Comparison of ENCODE assay signal across 8 cellular contexts in the genomic region with DNA sequence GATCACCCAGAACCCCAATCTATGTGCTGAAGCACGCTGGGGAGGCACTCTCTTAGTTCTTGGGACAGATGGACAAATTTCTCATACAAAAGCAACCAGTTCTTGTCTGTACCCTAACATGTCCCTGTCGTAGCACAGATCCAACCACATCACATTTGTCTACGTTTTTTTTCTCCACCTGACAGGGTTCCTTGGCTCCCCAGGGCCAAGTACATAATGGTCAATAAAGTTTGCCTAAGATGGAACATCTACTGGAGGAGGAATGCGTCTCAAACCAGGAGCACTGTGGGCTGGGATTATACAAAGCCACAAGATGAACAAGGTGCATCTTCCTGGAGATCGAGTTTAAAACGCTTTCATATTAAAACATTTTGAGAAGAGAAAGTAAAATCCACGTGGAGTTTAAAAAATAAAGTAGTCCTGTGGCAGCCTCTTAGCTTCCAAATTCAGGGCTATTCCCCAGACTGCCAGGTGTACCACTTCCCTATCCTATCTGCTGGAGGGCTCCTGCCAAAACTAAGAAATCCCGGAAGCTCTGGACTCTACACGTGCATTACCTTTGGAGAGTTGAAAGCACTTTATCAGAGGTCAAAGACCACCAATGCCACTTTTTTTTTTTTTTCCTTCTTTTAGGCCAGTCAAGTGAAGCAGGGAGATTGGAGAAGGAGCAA. TPM values are rescaled to one million over a fixed set of nuclear protein-coding genes. Genes with fewer than 3 reads are reported as not detected.
DNase-seq lines count a peak whose midpoint lies in the region; ATAC-seq, FAIRE-seq and TF ChIP-seq lines count a peak whose summit lies in the region.

No MANE protein-coding gene starts in this region.

- H3K27ac ChIP-seq in CD8-positive, alpha-beta memory T cell (ENCODE audit: low read depth, low read length): peak overlapping the region; percentile 91
- H3K27ac ChIP-seq in MM.1S (ENCODE audit: low read length) (peak overlapping the region; percentile 91), H1 (ENCODE audit: low read depth, low read length) (no peak overlapping the region), pancreas (peak overlapping the region in 2 of 4 donors; percentile 84 to 85)

- no peak overlapping the region for H2BK120ac ChIP-seq in H1 (replicated peaks; ENCODE audit: low read depth, low read length)

- no peak overlapping the region for H3K23ac ChIP-seq in H1 (ENCODE audit: insufficient read length)

- FAIRE-seq in H1 (lab: Jason Lieb, UNC) (no peak), pancreas (lab: Jason Lieb, UNC) (no peak)

- no peak for DNase-seq in CD8-positive, alpha-beta memory T cell
- DNase-seq in MM.1S (no peak), H1 (ENCODE audit: low read depth in 1 of 2, low spot score in 2 of 2) (no peak), pancreas (no peak), SKM-1 (lab: John Stamatoyannopoulos, UW; ENCODE audit: unreplicated experiment) (no peak), NCI-H1930 (lab: John Stamatoyannopoulos, UW) (no peak), SK-N-DZ (ENCODE audit: low spot score) (no peak), SKM-1 treated with dmso at 0.1 percent for 144 hours (lab: John Stamatoyannopoulos, UW; ENCODE audit: unreplicated experiment) (no peak)

- no peak overlapping the region for H3K14ac ChIP-seq in H1 (ENCODE audit: insufficient read length)

- no peak overlapping the region for H3K4ac ChIP-seq in H1 (replicated peaks; ENCODE audit: insufficient read length, low read depth, low read length)

- H3K9ac ChIP-seq in MM.1S (ENCODE audit: low read length) (peak overlapping the region; percentile 92), H1 (replicated peaks in 1 of 4; ENCODE audit: extremely low read depth in 1 of 4, low read depth in 3 of 4, low read length in 3 of 4) (no peak overlapping the region)

- no peak overlapping the region for H2BK15ac ChIP-seq in H1 (ENCODE audit: low read length)

- H3K79me1 ChIP-seq in H1 (ENCODE audit: low read depth, low read length): peaks cover 5% of the 10 kb centered on the region; the same call in 1 of the 2 replicates

- H3K27me3 Mint-ChIP-seq in CD8-positive, alpha-beta memory T cell: peaks cover 0 to 3% of the 10 kb centered on the region in 2 donors

- H3K4me1 Mint-ChIP-seq in CD8-positive, alpha-beta memory T cell: peaks cover 53 to 63% (median 61%) of the 10 kb centered on the region in 3 donors

- peak overlapping the region; percentile 87 for H3K4me3 ChIP-seq in CD8-positive, alpha-beta memory T cell (ENCODE audit: low read length)
- peak overlapping the region; percentile 94 for H3K4me3 ChIP-seq in MM.1S (ENCODE audit: low read length)
- peak overlapping the region; percentile 80 to 98 (median 92); a peak in 5 of 8 replicates for H3K4me3 ChIP-seq in H1 (ENCODE audit: extremely low read depth in 1 of 4, insufficient read depth in 2 of 4, low read depth in 3 of 4, low read length in 4 of 4)
- H3K4me3 ChIP-seq in pancreas: peak overlapping the region in 3 of 4 donors; percentile 46 to 88 (median 56)

- H2AFZ ChIP-seq in MM.1S (ENCODE audit: low read length) (no peak overlapping the region), H1 (ENCODE audit: low read length) (no peak overlapping the region)

- peak overlapping the region; percentile 97 to 99 (median 98) for H3K27ac Mint-ChIP-seq in CD8-positive, alpha-beta memory T cell

- TF ChIP-seq CTCF in MM.1S (IDR thresholded peaks at IDR 0.05; ENCODE audit: low read length): no peak
- TF ChIP-seq CTCF in H1 (IDR thresholded peaks at IDR 0.05; ENCODE audit: control extremely low read depth in 1 of 3, insufficient read depth in 1 of 3, low read depth in 1 of 3, low read length in 3 of 3): no peak
- TF ChIP-seq CTCF in pancreas (IDR thresholded peaks at IDR 0.05): no peak

- H4K20me1 ChIP-seq in MM.1S (ENCODE audit: insufficient read depth, low read length): no peaks in the 10 kb centered on the region
- H4K20me1 ChIP-seq in H1 (replicated peaks in 1 of 2; ENCODE audit: control insufficient read depth in 1 of 2, insufficient read depth in 2 of 2, low read length in 2 of 2): peaks cover 1 to 3% of the 10 kb centered on the region in 2 experiments

- TF ChIP-seq RAD21 in H1 (IDR thresholded peaks at IDR 0.05 in 1 of 2, conservative IDR thresholded peaks at IDR 0.05 in 1 of 2; ENCODE audit: low read depth in 2 of 2, low read length in 2 of 2): no peak

- H3K79me2 ChIP-seq in MM.1S (ENCODE audit: low read length): peaks cover 65% of the 10 kb centered on the region
- H3K79me2 ChIP-seq in H1 (ENCODE audit: control insufficient read depth in 1 of 2, insufficient read depth in 2 of 2, low read length in 2 of 2): peaks cover 0 to 45% of the 10 kb centered on the region in 2 experiments; a peak in 3 of 4 replicates

- no peak overlapping the region for H2BK20ac ChIP-seq in H1 (ENCODE audit: low read length)

- H3K36me3 Mint-ChIP-seq in CD8-positive, alpha-beta memory T cell: peaks cover 0 to 34% (median 2%) of the 10 kb centered on the region in 3 donors

- no peak overlapping the region for H2BK12ac ChIP-seq in H1 (ENCODE audit: low read depth, low read length)

- H2AK5ac ChIP-seq in H1 (ENCODE audit: low read depth, low read length): no peak overlapping the region

- CTCF ChIA-PET in CD8-positive, alpha-beta memory T cell (lab: Charles Lee): interaction anchor here (1.5 to 2.5 kb wide), 3 partner anchors 20 to 65 kb away, joined by 4 to 19 read pairs (median 4); partner anchors contain the start of gene DMTF1
- CTCF ChIA-PET in H1 (lab: Charles Lee; ENCODE audit: partially characterized antibody): interaction anchor here (1.1 to 2.3 kb wide), 2 partner anchors 16 to 20 kb away, joined by 3 to 7 read pairs; no protein-coding TSS in a partner anchor

- H3K9me3 Mint-ChIP-seq in CD8-positive, alpha-beta memory T cell: no peaks in the 10 kb centered on the region

- H3K56ac ChIP-seq in H1 (replicated peaks; ENCODE audit: insufficient read length, low read depth, low read length): no peak overlapping the region

- ATAC-seq in pancreas: no peak

- H3K36me3 ChIP-seq in CD8-positive, alpha-beta memory T cell (ENCODE audit: insufficient read depth, low read length): no peaks in the 10 kb centered on the region
- H3K36me3 ChIP-seq in MM.1S (replicated peaks; ENCODE audit: insufficient read depth, low read length): no peaks in the 10 kb centered on the region
- H3K36me3 ChIP-seq in H1 (ENCODE audit: control insufficient read depth in 2 of 4, insufficient read depth in 4 of 4, low read length in 3 of 4): peaks cover 0 to 6% (median 3%) of the 10 kb centered on the region in 4 experiments; a peak in 2 of 8 replicates
- no peaks in the 10 kb centered on the region for H3K36me3 ChIP-seq in pancreas

- TF ChIP-seq EP300 in H1 (IDR thresholded peaks at IDR 0.05; ENCODE audit: borderline replicate concordance in 1 of 2, low read depth in 2 of 2, low read length in 2 of 2): no peak

- H3K9me3 ChIP-seq in CD8-positive, alpha-beta memory T cell (ENCODE audit: low read length): no peaks in the 10 kb centered on the region
- no peaks in the 10 kb centered on the region for H3K9me3 ChIP-seq in MM.1S (replicated peaks; ENCODE audit: insufficient read depth, low read length)
- H3K9me3 ChIP-seq in H1 (ENCODE audit: insufficient read depth in 2 of 2, low read depth in 1 of 2, low read length in 1 of 2): no peaks in the 10 kb centered on the region
- H3K9me3 ChIP-seq in pancreas: no peaks in the 10 kb centered on the region

- no peak overlapping the region for H3K18ac ChIP-seq in H1 (ENCODE audit: extremely low read depth, low read length)

- POLR2A ChIA-PET in CD8-positive, alpha-beta memory T cell (lab: Charles Lee): interaction anchor here (1.2 to 3.2 kb wide), 3 partner anchors 10 to 65 kb away, joined by 3 to 69 read pairs (median 5); partner anchors contain the start of gene DMTF1
- POLR2A ChIA-PET in H1 (lab: Charles Lee; ENCODE audit: partially characterized antibody): interaction anchor here (0.8 to 5.5 kb wide), 6 partner anchors 10 to 65 kb away, joined by 3 to 40 read pairs (median 14); partner anchors contain the start of gene DMTF1

- H4K8ac ChIP-seq in H1 (ENCODE audit: extremely low read depth, insufficient read depth, low read length): no peak overlapping the region

- no peak for TF ChIP-seq POLR2A in H1 (IDR thresholded peaks at IDR 0.05; ENCODE audit: control extremely low read depth in 1 of 2, low read depth in 2 of 2, low read length in 2 of 2)

- peaks cover 53% of the 10 kb centered on the region for H3K4me1 ChIP-seq in CD8-positive, alpha-beta memory T cell (ENCODE audit: insufficient read depth, low read length)
- H3K4me1 ChIP-seq in MM.1S (ENCODE audit: low read length) (peaks cover 34% of the 10 kb centered on the region), H1 (replicated peaks in 1 of 4; ENCODE audit: control insufficient read depth in 3 of 4, insufficient read depth in 4 of 4, low read length in 3 of 4) (peaks cover 0 to 10% (median under 1%) of the 10 kb centered on the region in 4 experiments; a peak in 4 of 7 replicates), pancreas (peaks cover 5 to 15% (median 13%) of the 10 kb centered on the region in 3 donors)

- H4K5ac ChIP-seq in H1 (ENCODE audit: insufficient read length, low read depth, low read length): no peak overlapping the region

- intact Hi-C loops in pancreas (cut with DNase I): no loop called here

- H3K9me2 ChIP-seq in MM.1S (replicated peaks; ENCODE audit: insufficient read depth, low read length): no peaks in the 10 kb centered on the region

- H3K4me3 Mint-ChIP-seq in CD8-positive, alpha-beta memory T cell: peak overlapping the region; percentile 97 to 99 (median 98)

- no peak overlapping the region for H4K91ac ChIP-seq in H1 (replicated peaks; ENCODE audit: insufficient read length, low read length)

- 89% methylated on average over 9 of the region's 9 CpGs; no CpG with 5 or more reads in 1 of the 2 experiments for WGBS in H1 (ENCODE audit: extremely low coverage in 1 of 2, insufficient coverage in 1 of 2, insufficient read length in 1 of 2, insufficient replicate concordance in 2 of 2, low coverage in 1 of 2, low lambda C conversion rate in 2 of 2, missing lambda C conversion rate in 1 of 2), 2 experiments
- 45 to 48% methylated on average over 9 of the region's 9 CpGs for WGBS in pancreas, 2 donors

- H3K23me2 ChIP-seq in H1 (ENCODE audit: low read depth, low read length): peaks cover 14% of the 10 kb centered on the region; the same call in 1 of the 2 replicates

- H3F3A ChIP-seq in MM.1S (ENCODE audit: insufficient read depth, low read length): peaks cover 48% of the 10 kb centered on the region

- H3K4me2 ChIP-seq in MM.1S (ENCODE audit: low read depth, low read length): peak overlapping the region; percentile 88
- H3K4me2 ChIP-seq in H1 (ENCODE audit: insufficient read depth in 1 of 2, low read depth in 2 of 2, low read length in 2 of 2): peak overlapping the region; percentile 59 to 81; a peak in 2 of 4 replicates

- H2BK5ac ChIP-seq in H1 (ENCODE audit: low read depth, low read length): no peak overlapping the region

- no peaks in the 10 kb centered on the region for H3K27me3 ChIP-seq in CD8-positive, alpha-beta memory T cell (ENCODE audit: insufficient read depth, low read length, poor library complexity, severe bottlenecking)
- H3K27me3 ChIP-seq in MM.1S (replicated peaks; ENCODE audit: insufficient read depth, low read length) (no peaks in the 10 kb centered on the region), H1 (replicated peaks in 1 of 4; ENCODE audit: control insufficient read depth in 3 of 4, extremely low read depth in 1 of 4, insufficient read depth in 3 of 4, low read length in 3 of 4) (peaks cover 0 to 18% (median 15%) of the 10 kb centered on the region in 4 experiments; a peak in 5 of 7 replicates), pancreas (no peaks in the 10 kb centered on the region)

RNA-seq across cellular contexts. Expression of gene TMEM243, which starts 1.4 kb away (rescaled TPM):
- 10 to 100 TPM; 62.9 to 73.3 TPM for total RNA-seq in CD8-positive, alpha-beta memory T cell
- polyA plus RNA-seq in CD8-positive, alpha-beta memory T cell: 67.4 TPM
- total RNA-seq in H1 (2021; fragmentation: NEBNext Ultra II Directional; extraction: Animal tissue kit (Norgen Biotek cat#: 25700)): 26.0 and 27.6 TPM in 2 replicates
- polyA plus RNA-seq in H1 (2011; rRNA removed) (16.4 and 23.7 TPM in 2 replicates), pancreas (10 to 100 TPM; 13.5 to 23.1 TPM)
- 25.0 TPM for polyA plus RNA-seq in H1 (2011; cell fraction: cytosol; rRNA removed)
- 23.2 TPM for polyA plus RNA-seq in H1 (2011; cell fraction: nucleus; rRNA removed)
- polyA plus RNA-seq in H1 (2012, experiment 1 of 2): 17.4 to 22.2 TPM (median 18.6 TPM) in 4 replicates
- 13.3 TPM for polyA plus RNA-seq in H1 (2012, experiment 2 of 2)
- polyA plus RNA-seq in H1 (2013, experiment 1 of 2): 25.3 TPM
- polyA plus RNA-seq in H1 (2013, experiment 2 of 2): 25.3 TPM
- polyA minus RNA-seq in H1 (2011; rRNA and poly(A)+ RNA removed): 22.3 and 23.7 TPM in 2 replicates
- 11.0 TPM for polyA minus RNA-seq in H1 (2011; cell fraction: cytosol; rRNA and poly(A)+ RNA removed)
- 61.9 TPM for polyA minus RNA-seq in H1 (2011; cell fraction: nucleus; rRNA and poly(A)+ RNA removed)
- 10 to 100 TPM; 13.4 to 20.2 (median 15.2) TPM for total RNA-seq in pancreas
- 45.1 and 51.5 TPM in 2 replicates for polyA plus RNA-seq in SK-N-DZ (2014; cell fraction: cytosol; rRNA removed)
- 86.3 and 111 TPM in 2 replicates for polyA plus RNA-seq in SK-N-DZ (2014; cell fraction: nucleus; rRNA removed)
